Comparison of ENCODE assay signal across 22 cellular contexts in genomic region chr10:129690248-129691070, GRCh38.
DNase-seq lines count a peak whose midpoint lies in the region; ATAC-seq, FAIRE-seq and TF ChIP-seq lines count a peak whose summit lies in the region.
"Had no signal": no experiment of that assay in that cellular context is flagged by ENCODE, and none has a peak within 500 bp of the region (broad histone marks: within the 10 kb centered on the region; RNA-seq: fewer than 3 reads in every experiment).

No MANE protein-coding gene starts in this region.

- peaks cover 13% of the 10 kb centered on the region for H3K4me1 Mint-ChIP-seq in type B pancreatic cell (ENCODE audit: unreplicated experiment)

- H3K4me3 ChIP-seq in bronchial epithelial cell (ENCODE audit: low read depth, low read length) (no peak overlapping the region), kidney epithelial cell (ENCODE audit: low read depth, low read length) (no peak overlapping the region), suprapubic skin (no peak overlapping the region)
- H3K4me3 ChIP-seq: adrenal gland, heart left ventricle, ovary, Peyer's patch, right lobe of liver had no signal

- no peak for TF ChIP-seq EP300 in suprapubic skin (IDR thresholded peaks at IDR 0.05)

- no peak overlapping the region for H3K4me3 Mint-ChIP-seq in type B pancreatic cell
- H3K4me3 Mint-ChIP-seq: central memory CD8-positive, alpha-beta T cell; T-helper 2 cell treated with Interferon-gamma antibody and Interleukin-4, amounts not matched to agents 5 μg/mL and 100 μg/mL, for 36 hours had no signal

- H3K9me3 ChIP-seq in suprapubic skin, result no peaks in the 10 kb centered on the region
- H3K9me3 ChIP-seq: adrenal gland, heart left ventricle, ovary, Peyer's patch, right lobe of liver had no signal

- no peaks in the 10 kb centered on the region for H3K27me3 ChIP-seq in bronchial epithelial cell (ENCODE audit: control insufficient read depth, insufficient read depth, low read length)
- H3K27me3 ChIP-seq in kidney epithelial cell (ENCODE audit: control insufficient read depth, insufficient read depth, low read length), result no peaks in the 10 kb centered on the region
- H3K27me3 ChIP-seq in suprapubic skin, result no peaks in the 10 kb centered on the region
- H3K27me3 ChIP-seq: adrenal gland, heart left ventricle, ovary, Peyer's patch, right lobe of liver had no signal

- WGBS in suprapubic skin, result 37% methylated on average over 8 of the region's 8 CpGs

- H3K27me3 Mint-ChIP-seq in type B pancreatic cell, result no peaks in the 10 kb centered on the region
- H3K27me3 Mint-ChIP-seq: central memory CD8-positive, alpha-beta T cell had no signal

- FAIRE-seq in bronchial epithelial cell (lab: Jason Lieb, UNC), result no peak

- ATAC-seq in GM19395 (IDR thresholded peaks at IDR 0.05; ENCODE audit: unreplicated experiment) (no peak), HG03571 (IDR thresholded peaks at IDR 0.05; ENCODE audit: unreplicated experiment) (no peak)
- ATAC-seq: HCT116, right lobe of liver had no signal

- H3K36me3 ChIP-seq in bronchial epithelial cell (ENCODE audit: control insufficient read depth, insufficient read depth, low read length), result no peaks in the 10 kb centered on the region
- no peaks in the 10 kb centered on the region for H3K36me3 ChIP-seq in kidney epithelial cell (ENCODE audit: control insufficient read depth, insufficient read depth, low read length)
- no peaks in the 10 kb centered on the region for H3K36me3 ChIP-seq in suprapubic skin
- H3K36me3 ChIP-seq: adrenal gland, heart left ventricle, ovary, Peyer's patch, right lobe of liver had no signal

- peaks cover 49% of the 10 kb centered on the region for H3K4me1 ChIP-seq in suprapubic skin
- H3K4me1 ChIP-seq: adrenal gland, Peyer's patch had no signal

- H3K27ac ChIP-seq in suprapubic skin, result peak overlapping the region; percentile 2
- H3K27ac ChIP-seq: adrenal gland, ovary, Peyer's patch, right lobe of liver had no signal

- TF ChIP-seq CTCF in bronchial epithelial cell (IDR thresholded peaks at IDR 0.05; ENCODE audit: insufficient read depth, low read length, severe bottlenecking) (no peak), kidney epithelial cell (IDR thresholded peaks at IDR 0.05; ENCODE audit: insufficient read depth, low read length, poor library complexity, severe bottlenecking) (no peak), suprapubic skin (IDR thresholded peaks at IDR 0.05) (no peak), type B pancreatic cell (conservative IDR thresholded peaks at IDR 0.05) (no peak)

- no peak for TF ChIP-seq POLR2A in suprapubic skin (IDR thresholded peaks at IDR 0.05)

- no peaks in the 10 kb centered on the region for H3K36me3 Mint-ChIP-seq in type B pancreatic cell

- DNase-seq in HK-2 (ENCODE audit: unreplicated experiment) (peak; percentile 23), bronchial epithelial cell (ENCODE audit: low read depth) (peak; percentile 2), kidney epithelial cell (ENCODE audit: low read depth) (peak; percentile 25), suprapubic skin (ENCODE audit: low spot score in 2 of 2) (no peak), type B pancreatic cell (ENCODE audit: extremely low spot score, unreplicated experiment) (no peak)
- DNase-seq: activated CD4-positive, alpha-beta T cell treated with anti-CD3 and anti-CD28 coated beads, Interleukin-2, amount 50 U/mL, for 48 hours; activated gamma-delta T cell; adrenal gland; AML-193; heart left ventricle; Kasumi-1; NCI-H1092 treated with DMSO at 0.1 percent for 48 hours; NCI-H2029 treated with DMSO at 0.1 percent for 48 hours; NK-92 treated with Interleukin-12 subunit alpha and Interleukin-12 subunit beta, amount 100 ng/mL, for 24 hours; ovary; Peyer's patch; right lobe of liver had no signal

- no peaks in the 10 kb centered on the region for H3K9me3 Mint-ChIP-seq in type B pancreatic cell
- H3K9me3 Mint-ChIP-seq: central memory CD8-positive, alpha-beta T cell; T-helper 2 cell treated with Interferon-gamma antibody and Interleukin-4, amounts not matched to agents 5 μg/mL and 100 μg/mL, for 36 hours had no signal

- no peak overlapping the region for H3K27ac Mint-ChIP-seq in type B pancreatic cell
- H3K27ac Mint-ChIP-seq: T-helper 2 cell treated with Interferon-gamma antibody and Interleukin-4, amounts not matched to agents 5 μg/mL and 100 μg/mL, for 36 hours had no signal

Comparison
In these comparisons a context has a peak if more than half of its experiments do, and no peak if none do; other contexts are left out.
1. DNase-seq: peak in HK-2 (single experiment), bronchial epithelial cell (single experiment) and kidney epithelial cell (single experiment); none in suprapubic skin (0 of 2) and type B pancreatic cell (single experiment).